13 cellular contexts compared by ENCODE assay signal in genomic region chr15:38560456-38560926, GRCh38. TPM values are rescaled to one million over a fixed set of nuclear protein-coding genes. Genes with fewer than 3 reads are reported as not detected.
DNase-seq lines count a peak whose midpoint lies in the region; ATAC-seq lines count a peak whose summit lies in the region.
"Had no signal": no experiment of that assay in that cellular context is flagged by ENCODE, and none has a peak within 500 bp of the region (broad histone marks: within the 10 kb centered on the region; RNA-seq: fewer than 3 reads in every experiment).

No MANE protein-coding gene starts in this region.

- H3K36me3 Mint-ChIP-seq in activated T-helper 17 cell treated with anti-CD3 and anti-CD28 coated beads, Interleukin-2, amount 50 U/mL, for 72 hours (ENCODE audit: low read depth), result peaks cover 86% of the 10 kb centered on the region

- peak; percentile 29 for ATAC-seq in HG03039 (IDR thresholded peaks at IDR 0.05; ENCODE audit: unreplicated experiment)
- ATAC-seq in activated T-helper 17 cell treated with anti-CD3 and anti-CD28 coated beads, Interleukin-2, amount 50 U/mL, for 72 hours (replicated peaks), result peak; percentile 50

- H3K27ac Mint-ChIP-seq in activated T-helper 17 cell treated with anti-CD3 and anti-CD28 coated beads, Interleukin-2, amount 50 U/mL, for 72 hours, result peak overlapping the region; percentile 98

- no peaks in the 10 kb centered on the region for H3K27me3 Mint-ChIP-seq in activated T-helper 17 cell treated with anti-CD3 and anti-CD28 coated beads, Interleukin-2, amount 50 U/mL, for 72 hours

- peak overlapping the region; percentile 84 for H3K4me3 Mint-ChIP-seq in activated T-helper 17 cell treated with anti-CD3 and anti-CD28 coated beads, Interleukin-2, amount 50 U/mL, for 72 hours

- H3K9me3 Mint-ChIP-seq in activated T-helper 17 cell treated with anti-CD3 and anti-CD28 coated beads, Interleukin-2, amount 50 U/mL, for 72 hours, result no peaks in the 10 kb centered on the region

- peaks cover 41% of the 10 kb centered on the region for H3K4me1 Mint-ChIP-seq in activated T-helper 17 cell treated with anti-CD3 and anti-CD28 coated beads, Interleukin-2, amount 50 U/mL, for 72 hours

- DNase-seq in stimulated activated CD4-positive, alpha-beta T cell treated with anti-CD3 and anti-CD28 coated beads, Interleukin-1b, Interleukin-23, amount 100 ng/mL, for 48 hours, result peak; percentile 56
- DNase-seq in stimulated activated CD4-positive, alpha-beta T cell treated with anti-CD3 and anti-CD28 coated beads, Interleukin-2, amount 100 ng/mL, for 48 hours, result no peak
- DNase-seq in superior temporal gyrus (ENCODE audit: extremely low spot score) (peak; percentile 9), middle frontal gyrus (ENCODE audit: extremely low spot score, low spot score) (no peak), NOMO-1 treated with DMSO at 0.1 percent for 48 hours (lab: John Stamatoyannopoulos, UW; ENCODE audit: unreplicated experiment) (no peak), NCI-H524 treated with DMSO at 0.1 percent for 48 hours (lab: John Stamatoyannopoulos, UW) (no peak)
- DNase-seq: hippocampal formation, KG1, midbrain, NCI-H2107, sigmoid colon had no signal

RNA-seq across cellular contexts. Expression of gene RASGRP1, which starts 4.1 kb away (rescaled TPM):
- total RNA-seq in activated T-helper 17 cell treated with anti-CD3 and anti-CD28 coated beads, Interleukin-2, amount 50 U/mL, for 72 hours, result 100 to 1,000 TPM; 118 to 164 TPM

Comparison
In these comparisons a context has a peak if more than half of its experiments do, and no peak if none do; other contexts are left out.
1. DNase-seq: peak in stimulated activated CD4-positive, alpha-beta T cell treated with anti-CD3 and anti-CD28 coated beads, Interleukin-1b, Interleukin-23, amount 100 ng/mL, for 48 hours (single experiment) and superior temporal gyrus (single experiment); none in stimulated activated CD4-positive, alpha-beta T cell treated with anti-CD3 and anti-CD28 coated beads, Interleukin-2, amount 100 ng/mL, for 48 hours (0 of 2), middle frontal gyrus (single experiment), NOMO-1 treated with DMSO at 0.1 percent for 48 hours (single experiment) and NCI-H524 treated with DMSO at 0.1 percent for 48 hours (single experiment).